In the genomic region with DNA sequence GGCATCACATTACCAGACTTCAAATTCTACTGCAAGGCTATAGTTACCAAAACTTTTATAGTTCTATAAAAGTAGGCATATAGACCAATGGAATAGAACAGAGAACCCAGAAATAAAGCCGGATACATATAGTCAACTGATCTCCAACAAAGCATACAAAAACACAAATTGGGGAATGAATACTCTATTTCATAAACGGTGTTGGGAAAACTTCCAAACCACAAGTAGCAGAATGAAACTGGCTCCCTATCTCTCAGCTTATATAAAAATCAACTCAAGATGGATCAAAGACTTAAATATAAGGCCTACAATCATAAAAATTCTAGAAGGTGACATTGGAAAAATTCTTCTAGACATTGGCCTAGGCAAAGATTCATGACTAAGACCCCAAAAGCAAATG, we compare ENCODE assay signal across 20 cellular contexts.
DNase-seq lines count a peak whose midpoint lies in the region; ATAC-seq and TF ChIP-seq lines count a peak whose summit lies in the region.
"Had no signal": no experiment of that assay in that cellular context is flagged by ENCODE, and none has a peak within 500 bp of the region (broad histone marks: within the 10 kb centered on the region; RNA-seq: fewer than 3 reads in every experiment).

No MANE protein-coding gene starts in this region.

- no peak overlapping the region for H3K4me3 ChIP-seq in astrocyte of the spinal cord (ENCODE audit: low read depth, low read length)
- H3K4me3 ChIP-seq: GM23248, HAP-1 had no signal

- ATAC-seq in HG03432 (IDR thresholded peaks at IDR 0.05; ENCODE audit: unreplicated experiment) (no peak), left ventricle myocardium superior (no peak)

- in situ Hi-C loops in SK-MEL-5 (cut with HindIII; ENCODE audit: low pct_unique_long_range_greater_than_20kb, low sequenced_read_pairs) (no loop called here), astrocyte of the spinal cord (cut with HindIII; ENCODE audit: low sequenced_read_pairs) (no loop called here)

- no peak for TF ChIP-seq CTCF in astrocyte of the spinal cord (IDR thresholded peaks at IDR 0.05; ENCODE audit: low read depth, low read length)

- intact Hi-C loops in left ventricle myocardium superior (cut with micrococcal nuclease), result no loop called here

- DNase-seq in SK-MEL-5 (ENCODE audit: low read depth, low spot score) (peak; percentile 51), astrocyte of the spinal cord (ENCODE audit: low read depth, low spot score) (peak; percentile 9), fibroblast of peridontal ligament (ENCODE audit: extremely low read depth) (peak; percentile 85), stromal cell of bone marrow (ENCODE audit: low read depth) (peak; percentile 28), NOMO-1 treated with DMSO at 0.1 percent for 48 hours (lab: John Stamatoyannopoulos, UW; ENCODE audit: unreplicated experiment) (no peak), left ventricle myocardium superior (no peak), GF-D8 (lab: John Stamatoyannopoulos, UW) (no peak)
- DNase-seq: ACHN; BE2C; C1 segment of cervical spinal cord; CD4-positive, CD25-positive, alpha-beta regulatory T cell; CD8-positive, alpha-beta memory T cell; COR-L47; DMS 273 treated with DMSO at 0.1 percent for 48 hours; DMS53; DND-41; EL; GM23248 had no signal

Comparison
In these comparisons a context has a peak if more than half of its experiments do, and no peak if none do; other contexts are left out.
1. DNase-seq: peak in SK-MEL-5 (single experiment), astrocyte of the spinal cord (single experiment), fibroblast of peridontal ligament (single experiment) and stromal cell of bone marrow (single experiment); none in NOMO-1 treated with DMSO at 0.1 percent for 48 hours (single experiment), left ventricle myocardium superior (single experiment) and GF-D8 (single experiment).